11 cellular contexts compared by ENCODE assay signal in genomic region chr12:51846209-51846779, GRCh38. TPM values are rescaled to one million over a fixed set of nuclear protein-coding genes. Genes with fewer than 3 reads are reported as not detected.
DNase-seq lines count a peak whose midpoint lies in the region; ATAC-seq and TF ChIP-seq lines count a peak whose summit lies in the region.
"Had no signal": no experiment of that assay in that cellular context is flagged by ENCODE, and none has a peak within 500 bp of the region (broad histone marks: within the 10 kb centered on the region; RNA-seq: fewer than 3 reads in every experiment).

No MANE protein-coding gene starts in this region.

- no peak overlapping the region for H2BK5ac ChIP-seq in neuronal stem cell (ENCODE audit: low read length)

- WGBS in neuronal stem cell (ENCODE audit: extremely low coverage in 2 of 2, insufficient read length in 2 of 2, insufficient replicate concordance in 1 of 2), 2 donors, result no CpG with 5 or more reads among the region's 21 CpGs

- H2AK5ac ChIP-seq in neuronal stem cell (ENCODE audit: low read depth, low read length), result no peak overlapping the region

- H4K91ac ChIP-seq in neuronal stem cell (ENCODE audit: low read depth, low read length, poor library complexity), result no peak overlapping the region

- peak overlapping the region; percentile 78 for H3K18ac ChIP-seq in neuronal stem cell (ENCODE audit: low read length)

- no peak overlapping the region for H2BK12ac ChIP-seq in neuronal stem cell (ENCODE audit: low read length)

- ATAC-seq in HG02970 (IDR thresholded peaks at IDR 0.05; ENCODE audit: low FRiP score, unreplicated experiment) (no peak), Right ventricle myocardium inferior (no peak), HG03442 (IDR thresholded peaks at IDR 0.05; ENCODE audit: unreplicated experiment) (no peak)

- H4K20me1 ChIP-seq in BLaER1 treated with 17β-estradiol and CSF1 and Interleukin-3, amounts not matched to agents 10 nM and 100 nM, result no peaks in the 10 kb centered on the region; a peak in 1 of 22 replicates

- H2AFZ ChIP-seq in neuronal stem cell (ENCODE audit: low read length), result peak overlapping the region; percentile 84

- H3K23ac ChIP-seq in neuronal stem cell (ENCODE audit: low read depth, low read length, poor library complexity), result no peak overlapping the region

- H3K4me1 ChIP-seq in BLaER1 treated with 17β-estradiol and CSF1 and Interleukin-3, amounts not matched to agents 10 nM and 100 nM, result peaks cover 31 to 64% (median 44%) of the 10 kb centered on the region in 10 experiments
- peaks cover 3% of the 10 kb centered on the region; the same call in 1 of the 2 replicates for H3K4me1 ChIP-seq in HEK293 (ENCODE audit: control insufficient read depth, insufficient read depth, low read length)
- H3K4me1 ChIP-seq in endocrine pancreas (ENCODE audit: control insufficient read depth, insufficient read depth, low read length), result no peaks in the 10 kb centered on the region
- peaks cover 23 to 39% of the 10 kb centered on the region in 2 donors for H3K4me1 ChIP-seq in neuronal stem cell (ENCODE audit: control insufficient read depth in 2 of 2, insufficient read depth in 1 of 2, low read depth in 1 of 2, low read length in 2 of 2)

- H3K4me2 ChIP-seq in BLaER1 treated with 17β-estradiol and CSF1 and Interleukin-3, amounts not matched to agents 10 nM and 100 nM, result peak overlapping the region; percentile 92 to 100 (median 99)
- H3K4me2 ChIP-seq in neuronal stem cell (ENCODE audit: insufficient read depth, low read length, poor library complexity, severe bottlenecking), result peak overlapping the region; percentile 93

- no peak overlapping the region for H3K4ac ChIP-seq in neuronal stem cell (ENCODE audit: low read length)

- CTCF ChIA-PET in HEK293 (lab: Yijun Ruan, JAX), result interaction anchor here (0.5 to 1.0 kb wide), 2 partner anchors 258 to 312 kb away, joined by 3 read pairs; no protein-coding TSS in a partner anchor

- H3K4me3 ChIP-seq in BLaER1 treated with 17β-estradiol and CSF1 and Interleukin-3, amounts not matched to agents 10 nM and 100 nM, result peak overlapping the region; percentile 11 to 75 (median 58); a peak in 10 of 20 replicates
- no peak overlapping the region; the same call in 1 of the 2 replicates for H3K4me3 ChIP-seq in HEK293 (ENCODE audit: low read depth, low read length)
- H3K4me3 ChIP-seq in endocrine pancreas (ENCODE audit: control insufficient read depth, insufficient read depth, low read length), result no peak overlapping the region
- peak overlapping the region; percentile 68 to 80 for H3K4me3 ChIP-seq in neuronal stem cell (ENCODE audit: low read length in 2 of 2)

- POLR2A ChIA-PET in HEK293 (lab: Yijun Ruan, JAX), result interaction anchor here (0.7 kb wide), 1 partner anchor 25 kb away, joined by 4 read pairs; no protein-coding TSS in a partner anchor

- H3K79me1 ChIP-seq in neuronal stem cell (ENCODE audit: low read depth, low read length), result peaks cover 14% of the 10 kb centered on the region

- no peaks in the 10 kb centered on the region for H3K9me3 ChIP-seq in BLaER1 treated with 17β-estradiol and CSF1 and Interleukin-3, amounts not matched to agents 10 nM and 100 nM (replicated peaks in 1 of 11)
- H3K9me3 ChIP-seq in HEK293 (ENCODE audit: control insufficient read depth, insufficient read depth, low read depth, low read length) (no peaks in the 10 kb centered on the region), endocrine pancreas (ENCODE audit: control insufficient read depth, low read length) (no peaks in the 10 kb centered on the region), neuronal stem cell (replicated peaks in 1 of 2; ENCODE audit: control insufficient read depth in 2 of 2, insufficient read depth in 1 of 2, low read depth in 1 of 2, low read length in 2 of 2) (no peaks in the 10 kb centered on the region)
- H3K9me3 ChIP-seq: transverse colon had no signal

- H3K9ac ChIP-seq in BLaER1 treated with 17β-estradiol and CSF1 and Interleukin-3, amounts not matched to agents 10 nM and 100 nM, result peak overlapping the region in 5 of 11 experiments; percentile 33 to 70 (median 49); a peak in 6 of 22 replicates
- H3K9ac ChIP-seq in endocrine pancreas (ENCODE audit: control insufficient read depth, insufficient read depth, low read length) (peak overlapping the region; percentile 50), neuronal stem cell (ENCODE audit: low read depth, low read length, poor library complexity) (no peak overlapping the region)

- H2BK15ac ChIP-seq in neuronal stem cell (ENCODE audit: low read length), result peak overlapping the region; percentile 5

- no peak for TF ChIP-seq CTCF in HEK293 (tag by site-specific recombination; IDR thresholded peaks at IDR 0.05)

- H3K27me3 ChIP-seq in BLaER1 treated with 17β-estradiol and CSF1 and Interleukin-3, amounts not matched to agents 10 nM and 100 nM, result peaks cover 23 to 38% (median 32%) of the 10 kb centered on the region in 11 experiments
- H3K27me3 ChIP-seq in endocrine pancreas (ENCODE audit: control insufficient read depth, insufficient read depth, low read length) (peaks cover 4% of the 10 kb centered on the region), neuronal stem cell (ENCODE audit: control insufficient read depth in 3 of 3, insufficient read depth in 3 of 3, low read depth in 1 of 3, low read length in 3 of 3) (no peaks in the 10 kb centered on the region)

- no peak overlapping the region for H4K8ac ChIP-seq in neuronal stem cell (ENCODE audit: low read depth, low read length)

- H3K36me3 ChIP-seq in BLaER1 treated with 17β-estradiol and CSF1 and Interleukin-3, amounts not matched to agents 10 nM and 100 nM, result no peaks in the 10 kb centered on the region
- H3K36me3 ChIP-seq in HEK293 (ENCODE audit: control insufficient read depth in 2 of 2, insufficient read depth in 1 of 2, low read length in 2 of 2) (no peaks in the 10 kb centered on the region), endocrine pancreas (ENCODE audit: control insufficient read depth, insufficient read depth, low read length) (no peaks in the 10 kb centered on the region), neuronal stem cell (replicated peaks in 1 of 2; ENCODE audit: control insufficient read depth in 2 of 2, insufficient read depth in 2 of 2, low read length in 2 of 2) (peaks cover 4 to 51% of the 10 kb centered on the region in 2 donors)
- H3K36me3 ChIP-seq: transverse colon had no signal

- intact Hi-C loops in Right ventricle myocardium inferior (cut with DNase I), result no loop called here

- DNase-seq in neuronal stem cell (ENCODE audit: low spot score), result no peak
- DNase-seq in activated effector memory CD4-positive, alpha-beta T cell treated with anti-CD3 and anti-CD28 coated beads, Interleukin-2, amount 50 U/mL, for 16 hours, result no peak
- DNase-seq in Right ventricle myocardium inferior (ENCODE audit: missing footprints), result no peak
- DNase-seq: NCI-H1417 treated with DMSO at 0.1 percent for 48 hours had no signal

- no peak overlapping the region for H3K14ac ChIP-seq in neuronal stem cell (ENCODE audit: low read length)

- H2BK120ac ChIP-seq in neuronal stem cell (ENCODE audit: low read depth, low read length), result peak overlapping the region; percentile 25

- peak overlapping the region in 4 of 11 experiments; percentile 15 to 35 (median 26); a peak in 3 of 22 replicates for H3K27ac ChIP-seq in BLaER1 treated with 17β-estradiol and CSF1 and Interleukin-3, amounts not matched to agents 10 nM and 100 nM
- H3K27ac ChIP-seq in HEK293 (ENCODE audit: extremely low read depth, low read depth, low read length), result no peak overlapping the region
- H3K27ac ChIP-seq in neuronal stem cell (replicated peaks; ENCODE audit: low read length), result peak overlapping the region; percentile 20

TF ChIP-seq in HEK293, 187 proteins besides CTCF, POLR2A, EP300 and RAD21:
- peak; percentile 57; the same call in 1 of the 2 replicates for TF ChIP-seq ZNF600 (tag by site-specific recombination; IDR thresholded peaks at IDR 0.05)
- TF ChIP-seq ZNF341 (tag by site-specific recombination; IDR thresholded peaks at IDR 0.05; ENCODE audit: low read depth), result peak; percentile 57
- no peak for TF ChIP-seq ZNF2 (tag by site-specific recombination; IDR thresholded peaks at IDR 0.05)

RNA-seq across cellular contexts. Expression of gene FIGNL2, which starts 2.2 kb away (rescaled TPM):
- polyA plus RNA-seq in neuronal stem cell (2013, experiment 1 of 2), result 28.1 TPM
- polyA plus RNA-seq in neuronal stem cell (2013, experiment 2 of 2), result 28.7 TPM
- 0.22 TPM for total RNA-seq in Right ventricle myocardium inferior
- total RNA-seq: H4, transverse colon had no signal

RNA-seq across cellular contexts. Expression of gene ANKRD33, which starts 41.6 kb away (rescaled TPM):
- 0.29 TPM for polyA plus RNA-seq in neuronal stem cell (2013, experiment 1 of 2)
- polyA plus RNA-seq in neuronal stem cell (2013, experiment 2 of 2), result 0.32 TPM
- total RNA-seq in Right ventricle myocardium inferior, result not detected
- total RNA-seq: H4, transverse colon had no signal

Comparison
In these comparisons a context has a peak if more than half of its experiments do, and no peak if none do; other contexts are left out.
1. H3K4me3 ChIP-seq: peak in BLaER1 treated with 17β-estradiol and CSF1 and Interleukin-3, amounts not matched to agents 10 nM and 100 nM (10 of 10) and neuronal stem cell (2 of 2); none in HEK293 (single experiment) and endocrine pancreas (single experiment).